23 cellular contexts compared by ENCODE assay signal in genomic region chr15:57403946-57404345, GRCh38. TPM values are rescaled to one million over a fixed set of nuclear protein-coding genes. Genes with fewer than 3 reads are reported as not detected.
DNase-seq lines count a peak whose midpoint lies in the region; ATAC-seq and TF ChIP-seq lines count a peak whose summit lies in the region.
"Had no signal": no experiment of that assay in that cellular context is flagged by ENCODE, and none has a peak within 500 bp of the region (broad histone marks: within the 10 kb centered on the region; RNA-seq: fewer than 3 reads in every experiment).

No MANE protein-coding gene starts in this region.

- ATAC-seq in Right ventricle myocardium inferior (peak; percentile 53), left cardiac atrium (no peak), GM19035 (IDR thresholded peaks at IDR 0.05; ENCODE audit: unreplicated experiment) (no peak)
- no peak for ATAC-seq in activated CD4-positive, alpha-beta T cell treated with anti-CD3 and anti-CD28 coated beads for 36 hours
- ATAC-seq: HCT116 had no signal

- H3K4me1 ChIP-seq in right atrium auricular region: peaks cover 0 to 9% of the 10 kb centered on the region in 2 donors
- H3K4me1 ChIP-seq in spleen: no peaks in the 10 kb centered on the region

- TF ChIP-seq POLR2A in spleen (IDR thresholded peaks at IDR 0.05): no peak

- intact Hi-C loops in Right ventricle myocardium inferior (cut with DNase I) (no loop called here), left cardiac atrium (cut with DNase I) (no loop called here), spleen (cut with DNase I; ENCODE audit: low total_unique reads) (no loop called here)
- intact Hi-C loops in activated CD4-positive, alpha-beta T cell treated with anti-CD3 and anti-CD28 coated beads for 36 hours (cut with DNase I, micrococcal nuclease): no loop called here

- DNase-seq in Right ventricle myocardium inferior (ENCODE audit: missing footprints): no peak
- DNase-seq in left cardiac atrium: no peak
- no peak for DNase-seq in right atrium auricular region (ENCODE audit: low spot score)
- no peak for DNase-seq in nephron progenitor cell
- DNase-seq in spleen: no peak
- no peak for DNase-seq in activated CD4-positive, alpha-beta T cell treated with anti-CD3 and anti-CD28 coated beads for 36 hours
- DNase-seq in activated T-cell treated with anti-CD3 and anti-CD28 coated beads, Interleukin-2, amount 50 U/mL, for 1 hour: no peak
- DNase-seq: AML-193, DMS79 treated with DMSO at 0.1 percent for 48 hours, GM23248, Kasumi-1, MG63, NCI-H1048, NCI-H1436, NCI-H1930, NCI-H226, NCI-H524 treated with DMSO at 0.1 percent for 48 hours, PC-9 had no signal

- H3K27me3 ChIP-seq in right atrium auricular region (no peaks in the 10 kb centered on the region), spleen (replicated peaks in 1 of 7) (peaks cover 0 to 15% (median 0%) of the 10 kb centered on the region in 7 donors)
- H3K27me3 ChIP-seq: MG63 had no signal

- WGBS in spleen, 5 donors: 69 to 98% (median 94%) methylated on average over 2 of the region's 2 CpGs

- POLR2A ChIA-PET in activated CD4-positive, alpha-beta T cell treated with anti-CD3 and anti-CD28 coated beads for 36 hours (lab: Charles Lee): no interaction called here

- H3K27me3 Mint-ChIP-seq in nephron progenitor cell (ENCODE audit: low read depth, poor library complexity): peaks cover 7% of the 10 kb centered on the region
- peaks cover 2% of the 10 kb centered on the region for H3K27me3 Mint-ChIP-seq in activated CD4-positive, alpha-beta T cell treated with anti-CD3 and anti-CD28 coated beads for 36 hours

- CTCF ChIA-PET in activated CD4-positive, alpha-beta T cell treated with anti-CD3 and anti-CD28 coated beads for 36 hours (lab: Charles Lee): no interaction called here

- H3K4me3 ChIP-seq in right atrium auricular region: no peak overlapping the region
- H3K4me3 ChIP-seq in spleen: no peak overlapping the region
- H3K4me3 ChIP-seq: GM23248, MG63, PC-9 had no signal

- H3K27ac ChIP-seq in right atrium auricular region: peak overlapping the region; percentile 54 to 64
- no peak overlapping the region for H3K27ac ChIP-seq in spleen
- H3K27ac ChIP-seq: 22Rv1, C4-2B, GM23248, PC-9, RWPE1 had no signal

- TF ChIP-seq CTCF in right atrium auricular region (IDR thresholded peaks at IDR 0.05) (no peak), nephron progenitor cell (IDR thresholded peaks at IDR 0.05) (no peak), spleen (IDR thresholded peaks at IDR 0.05 in 8 of 11, conservative IDR thresholded peaks at IDR 0.05 in 3 of 11) (no peak)

- H3K9me3 Mint-ChIP-seq in nephron progenitor cell: peaks cover 7% of the 10 kb centered on the region
- no peaks in the 10 kb centered on the region for H3K9me3 Mint-ChIP-seq in activated CD4-positive, alpha-beta T cell treated with anti-CD3 and anti-CD28 coated beads for 36 hours (ENCODE audit: low read depth)

- no peaks in the 10 kb centered on the region for H3K9me3 ChIP-seq in right atrium auricular region
- no peaks in the 10 kb centered on the region for H3K9me3 ChIP-seq in spleen
- H3K9me3 ChIP-seq: MG63 had no signal

- no peaks in the 10 kb centered on the region for H3K36me3 Mint-ChIP-seq in nephron progenitor cell (ENCODE audit: low read depth)
- no peaks in the 10 kb centered on the region for H3K36me3 Mint-ChIP-seq in activated CD4-positive, alpha-beta T cell treated with anti-CD3 and anti-CD28 coated beads for 36 hours (ENCODE audit: low read depth)

- no peak overlapping the region for H3K4me3 Mint-ChIP-seq in nephron progenitor cell
- H3K4me3 Mint-ChIP-seq in activated CD4-positive, alpha-beta T cell treated with anti-CD3 and anti-CD28 coated beads for 36 hours: no peak overlapping the region

- no peaks in the 10 kb centered on the region for H3K36me3 ChIP-seq in right atrium auricular region
- H3K36me3 ChIP-seq in spleen: no peaks in the 10 kb centered on the region
- H3K36me3 ChIP-seq: MG63 had no signal

- peaks cover 42% of the 10 kb centered on the region for H3K4me1 Mint-ChIP-seq in nephron progenitor cell
- no peaks in the 10 kb centered on the region for H3K4me1 Mint-ChIP-seq in activated CD4-positive, alpha-beta T cell treated with anti-CD3 and anti-CD28 coated beads for 36 hours

- peak overlapping the region; percentile 80 for H3K27ac Mint-ChIP-seq in nephron progenitor cell
- H3K27ac Mint-ChIP-seq in activated CD4-positive, alpha-beta T cell treated with anti-CD3 and anti-CD28 coated beads for 36 hours: no peak overlapping the region

RNA-seq across cellular contexts. Expression of gene CGNL1, which starts 27.6 kb away (rescaled TPM):
- total RNA-seq in Right ventricle myocardium inferior: 10.0 TPM
- total RNA-seq in left cardiac atrium: 10 to 100 TPM; 16.8 to 26.0 TPM
- 10 to 100 TPM; 16.4 to 29.8 TPM for total RNA-seq in right atrium auricular region
- under 1 TPM; 0.20 to 0.73 (median 0.51) TPM for total RNA-seq in spleen
- under 1 TPM; 0.07 to 0.38 (median 0.21) TPM for polyA plus RNA-seq in spleen
- total RNA-seq in activated CD4-positive, alpha-beta T cell treated with anti-CD3 and anti-CD28 coated beads for 36 hours: not detected

Comparison
In these comparisons a context has a peak if more than half of its experiments do, and no peak if none do; other contexts are left out.
1. H3K27ac ChIP-seq: peak in right atrium auricular region (2 of 2); none in spleen (0 of 8).